Comparison of ENCODE assay signal across 12 cellular contexts in genomic region chr17:8140058-8140412, GRCh38. TPM values are rescaled to one million over a fixed set of nuclear protein-coding genes. Genes with fewer than 3 reads are reported as not detected.
DNase-seq lines count a peak whose midpoint lies in the region; ATAC-seq and TF ChIP-seq lines count a peak whose summit lies in the region.
"Had no signal": no experiment of that assay in that cellular context is flagged by ENCODE, and none has a peak within 500 bp of the region (broad histone marks: within the 10 kb centered on the region; RNA-seq: fewer than 3 reads in every experiment).

No MANE protein-coding gene starts in this region.

- RAD21 ChIA-PET in HCT116 (lab: Charles Lee; ENCODE audit: low non-redundant PET in 1 of 2, low total read pairs in 2 of 2, uncharacterized antibody in 2 of 2, unreplicated experiment in 2 of 2): interaction anchor here (0.6 to 1.1 kb wide), 2 partner anchors 21 to 83 kb away, joined by 4 to 5 read pairs; no protein-coding TSS in a partner anchor

- 0 out of 2 replicates have a peak, but pooled peaks cover 6% of the 10 kb centered on the region for H4K20me1 ChIP-seq in HCT116 (ENCODE audit: insufficient read depth)

- no peak overlapping the region for H2AFZ ChIP-seq in HCT116 (ENCODE audit: low read depth, low read length, poor library complexity, severe bottlenecking)

- H3K4me1 Mint-ChIP-seq in chondrocyte (ENCODE audit: low read depth): no peaks in the 10 kb centered on the region
- H3K4me1 Mint-ChIP-seq: activated T-helper 17 cell treated with anti-CD3 and anti-CD28 coated beads, Interleukin-2, amount 50 U/mL, for 72 hours had no signal

- no peaks in the 10 kb centered on the region for H3K79me2 ChIP-seq in HCT116 (ENCODE audit: insufficient read depth, low read length)

- ATAC-seq in HCT116: no peak
- no peak for ATAC-seq in lower lobe of right lung
- ATAC-seq in HG03135 (IDR thresholded peaks at IDR 0.05; ENCODE audit: unreplicated experiment): no peak

- no peaks in the 10 kb centered on the region for H3K9me3 Mint-ChIP-seq in chondrocyte (ENCODE audit: low read depth)
- H3K9me3 Mint-ChIP-seq: activated T-helper 17 cell treated with anti-CD3 and anti-CD28 coated beads, Interleukin-2, amount 50 U/mL, for 72 hours; HFFc6; T-cell had no signal

- no peak overlapping the region for H3K4me3 Mint-ChIP-seq in chondrocyte (ENCODE audit: unreplicated experiment)
- H3K4me3 Mint-ChIP-seq: activated T-helper 17 cell treated with anti-CD3 and anti-CD28 coated beads, Interleukin-2, amount 50 U/mL, for 72 hours; HFFc6; T-cell had no signal

- CTCF ChIA-PET in HCT116 (lab: Charles Lee): no interaction called here

- H3K9ac ChIP-seq in HCT116 (ENCODE audit: low read length): no peak overlapping the region
- H3K9ac ChIP-seq in stomach smooth muscle (ENCODE audit: low read length in 2 of 2): no peak overlapping the region

- H3K4me3 ChIP-seq in HCT116 (replicated peaks in 1 of 2; ENCODE audit: low read depth in 1 of 2, low read length in 2 of 2) (no peak overlapping the region), lower lobe of right lung (no peak overlapping the region), stomach smooth muscle (ENCODE audit: low read length in 2 of 2) (no peak overlapping the region)

- intact Hi-C loops in HCT116 (cut with micrococcal nuclease) (no loop called here), lower lobe of right lung (cut with DNase I) (no loop called here)

- BruUV-seq in HCT116 (replicated peaks; lab: Mats Ljungman, UMichigan): no TSS peak

- peaks cover 25% of the 10 kb centered on the region for H3K36me3 Mint-ChIP-seq in chondrocyte (ENCODE audit: low read depth)

- H3K27me3 Mint-ChIP-seq in chondrocyte (ENCODE audit: low read depth): no peaks in the 10 kb centered on the region
- H3K27me3 Mint-ChIP-seq: activated T-helper 17 cell treated with anti-CD3 and anti-CD28 coated beads, Interleukin-2, amount 50 U/mL, for 72 hours; T-cell had no signal

- peak overlapping the region; percentile 49 for H3K27ac Mint-ChIP-seq in chondrocyte (ENCODE audit: unreplicated experiment)
- H3K27ac Mint-ChIP-seq: activated T-helper 17 cell treated with anti-CD3 and anti-CD28 coated beads, Interleukin-2, amount 50 U/mL, for 72 hours; HFFc6 had no signal

- TF ChIP-seq CTCF in HCT116 (IDR thresholded peaks at IDR 0.05 in 2 of 3, conservative IDR thresholded peaks at IDR 0.05 in 1 of 3; ENCODE audit: borderline replicate concordance in 1 of 3, insufficient read depth in 1 of 3, low read depth in 2 of 3, low read length in 2 of 3) (no peak), chondrocyte (IDR thresholded peaks at IDR 0.05) (no peak), lower lobe of right lung (IDR thresholded peaks at IDR 0.05) (no peak)

- no peak for TF ChIP-seq RAD21 in HCT116 (IDR thresholded peaks at IDR 0.05; ENCODE audit: low read depth)

- no peak for DNase-seq in HCT116 (ENCODE audit: low read depth, low spot score)
- DNase-seq in chondrocyte (ENCODE audit: low spot score): no peak
- DNase-seq in lower lobe of right lung: peak; percentile 56
- no peak for DNase-seq in NOMO-1 (lab: John Stamatoyannopoulos, UW; ENCODE audit: unreplicated experiment in 2 of 2)
- DNase-seq in NCI-H526 (lab: John Stamatoyannopoulos, UW): no peak
- DNase-seq: hippocampal formation had no signal

- peak overlapping the region; percentile 77; the same call in 1 of the 2 replicates for H3K4me2 ChIP-seq in HCT116 (ENCODE audit: low read length)

- H3K36me3 ChIP-seq in HCT116 (ENCODE audit: control insufficient read depth in 1 of 2, insufficient read depth in 2 of 2, low read length in 2 of 2): peaks cover 9 to 31% of the 10 kb centered on the region in 2 experiments
- peaks cover 59% of the 10 kb centered on the region for H3K36me3 ChIP-seq in lower lobe of right lung
- H3K36me3 ChIP-seq in stomach smooth muscle (ENCODE audit: control insufficient read depth in 2 of 2, insufficient read depth in 2 of 2, low read length in 2 of 2): peaks cover 49 to 54% of the 10 kb centered on the region in 2 donors

- no peaks in the 10 kb centered on the region for H3K9me2 ChIP-seq in HCT116 (ENCODE audit: insufficient read depth)

- H3K4me1 ChIP-seq in HCT116 (ENCODE audit: control insufficient read depth in 1 of 2, insufficient read depth in 2 of 2, low read length in 2 of 2) (peaks cover 18 to 49% of the 10 kb centered on the region in 2 experiments), lower lobe of right lung (peaks cover 31% of the 10 kb centered on the region), stomach smooth muscle (ENCODE audit: control insufficient read depth, insufficient read depth, low read length) (peaks cover 16% of the 10 kb centered on the region)

- H3K9me3 ChIP-seq in HCT116 (ENCODE audit: control insufficient read depth in 1 of 2, insufficient read depth in 1 of 2, low read depth in 1 of 2, low read length in 2 of 2) (no peaks in the 10 kb centered on the region), lower lobe of right lung (no peaks in the 10 kb centered on the region), stomach smooth muscle (ENCODE audit: control insufficient read depth in 2 of 2, low read length in 2 of 2) (no peaks in the 10 kb centered on the region)

- POLR2A ChIA-PET in HCT116 (lab: Charles Lee): interaction anchor here (0.8 to 3.7 kb wide), 6 partner anchors 10 to 81 kb away, joined by 3 to 25 read pairs (median 4); no protein-coding TSS in a partner anchor

- peak overlapping the region; percentile 63 for H3K27ac ChIP-seq in HCT116 (ENCODE audit: low read depth, low read length)
- H3K27ac ChIP-seq in lower lobe of right lung: peak overlapping the region; percentile 24
- peak overlapping the region; percentile 86 for H3K27ac ChIP-seq in stomach smooth muscle (ENCODE audit: low read length)

- H3K27me3 ChIP-seq in HCT116 (ENCODE audit: insufficient read depth, low read length): no peaks in the 10 kb centered on the region
- no peaks in the 10 kb centered on the region for H3K27me3 ChIP-seq in lower lobe of right lung (ENCODE audit: low read depth)
- H3K27me3 ChIP-seq in stomach smooth muscle (ENCODE audit: control insufficient read depth in 1 of 2, insufficient read depth in 2 of 2, low read length in 2 of 2): no peaks in the 10 kb centered on the region

- TF ChIP-seq POLR2A in HCT116 (IDR thresholded peaks at IDR 0.05; ENCODE audit: borderline replicate concordance, extremely low read depth, insufficient read depth, insufficient read length): no peak

TF ChIP-seq in HCT116, 20 proteins besides CTCF, POLR2A, EP300 and RAD21 (continues in another document):
- TF ChIP-seq MAX (IDR thresholded peaks at IDR 0.05) (no peak), CBX3 (IDR thresholded peaks at IDR 0.05; ENCODE audit: low read depth) (no peak), ZNF274 (IDR thresholded peaks at IDR 0.05; ENCODE audit: low read depth, low read length) (no peak), REST (IDR thresholded peaks at IDR 0.05; ENCODE audit: low read depth) (no peak), POLR2AphosphoS5 (IDR thresholded peaks at IDR 0.05; ENCODE audit: low read depth, low read length) (no peak), JUND (IDR thresholded peaks at IDR 0.05) (no peak), FOSL1 (IDR thresholded peaks at IDR 0.05; ENCODE audit: low read depth) (no peak), SIN3A (IDR thresholded peaks at IDR 0.05; ENCODE audit: low read depth) (no peak), ELF1 (IDR thresholded peaks at IDR 0.05; ENCODE audit: borderline replicate concordance, low read depth) (no peak), CEBPB (IDR thresholded peaks at IDR 0.05; ENCODE audit: low read depth) (no peak), ZFX (IDR thresholded peaks at IDR 0.05) (no peak)

RNA-seq across cellular contexts. Expression of gene PER1, which starts 12.2 kb away (rescaled TPM):
- total RNA-seq in HCT116 (2021; ENCODE audit: unreplicated experiment) (87.6 TPM), chondrocyte (68.0 to 87.6 TPM (median 75.9 TPM) in 3 replicates), lower lobe of right lung (252 TPM)
- polyA plus RNA-seq in HCT116 (2012): 102 and 166 TPM in 2 replicates

RNA-seq across cellular contexts. Expression of gene HES7, which starts 16.1 kb away (rescaled TPM):
- total RNA-seq in HCT116 (2021; ENCODE audit: unreplicated experiment): 0.61 TPM
- polyA plus RNA-seq in HCT116 (2012): 0.10 and 0.12 TPM in 2 replicates
- 0.51 to 1.5 TPM (median 0.70 TPM) in 3 replicates for total RNA-seq in chondrocyte
- total RNA-seq in lower lobe of right lung: 0.21 TPM

RNA-seq across cellular contexts. Expression of gene ALOXE3, which starts 21.7 kb away (rescaled TPM):
- total RNA-seq in HCT116 (2021; ENCODE audit: unreplicated experiment) (3.5 TPM), chondrocyte (0.12 to 0.13 TPM (median 0.12 TPM) in 3 replicates), lower lobe of right lung (not detected)
- polyA plus RNA-seq in HCT116 (2012): 4.4 and 4.8 TPM in 2 replicates
- total RNA-seq: pulmonary artery endothelial cell had no signal

RNA-seq across cellular contexts. Expression of gene VAMP2, which starts 22.7 kb away (rescaled TPM):
- total RNA-seq in HCT116 (2021; ENCODE audit: unreplicated experiment) (35.9 TPM), chondrocyte (45.4 to 58.1 TPM (median 46.7 TPM) in 3 replicates), lower lobe of right lung (77.0 TPM)
- polyA plus RNA-seq in HCT116 (2012): 44.1 and 53.0 TPM in 2 replicates

RNA-seq across cellular contexts. Expression of gene TMEM107, which starts 36.1 kb away (rescaled TPM):
- total RNA-seq in HCT116 (2021; ENCODE audit: unreplicated experiment) (30.1 TPM), chondrocyte (7.8 to 12.1 TPM (median 8.4 TPM) in 3 replicates), lower lobe of right lung (12.9 TPM)
- 30.8 and 40.9 TPM in 2 replicates for polyA plus RNA-seq in HCT116 (2012)

Comparison
In these comparisons a context has a peak if more than half of its experiments do, and no peak if none do; other contexts are left out.
1. H3K27ac ChIP-seq: peak in every context shown above with its lines; median percentile 86 in stomach smooth muscle; 63 in HCT116; 24 in lower lobe of right lung.